ENCODE assay signal across 1 cellular context in the genomic region with DNA sequence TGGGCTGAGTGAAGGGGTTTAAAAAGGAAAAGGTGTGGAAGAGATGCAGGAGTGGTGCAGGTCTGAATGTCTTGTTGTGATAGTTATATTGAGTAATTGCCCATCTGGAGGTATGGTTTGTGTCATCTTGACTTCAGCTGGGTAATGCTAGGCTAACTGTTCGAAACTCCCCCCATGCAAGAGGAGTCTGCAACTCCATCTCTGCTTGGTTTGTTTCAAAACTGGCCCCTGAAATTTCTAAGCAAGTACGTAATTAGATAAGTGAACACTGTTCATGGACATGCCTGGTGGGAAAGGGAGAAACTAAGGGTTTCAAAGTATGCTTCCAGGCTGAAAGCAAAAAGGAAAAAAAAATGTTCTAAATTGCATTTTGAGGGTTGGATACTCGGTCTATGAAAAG.
TF ChIP-seq lines count a peak whose summit lies in the region.

No MANE protein-coding gene starts in this region.

TF ChIP-seq in K562, 482 proteins besides CTCF, POLR2A, EP300 and RAD21 (continued from another document):
- TF ChIP-seq HIVEP1 (CRISPR knock-in tag; IDR thresholded peaks at IDR 0.05) (no peak), ZNF75A (CRISPR knock-in tag; IDR thresholded peaks at IDR 0.05) (no peak), ZNF764 (CRISPR knock-in tag; IDR thresholded peaks at IDR 0.05; ENCODE audit: low read depth) (no peak), SMAD1 (IDR thresholded peaks at IDR 0.05; ENCODE audit: low read depth, low read length, partially characterized antibody) (no peak), ZBTB8A (IDR thresholded peaks at IDR 0.05; ENCODE audit: partially characterized antibody) (no peak), SAFB2 (IDR thresholded peaks at IDR 0.05; ENCODE audit: borderline replicate concordance, low read depth, low read length, severe bottlenecking) (no peak), CHD4 (IDR thresholded peaks at IDR 0.05; ENCODE audit: insufficient read depth, insufficient replicate concordance, low read depth, low read length, poor library complexity, severe bottlenecking) (no peak), NCOR1 (IDR thresholded peaks at IDR 0.05) (no peak), HNRNPH1 (optimal IDR thresholded peaks at IDR 0.05; ENCODE audit: low read depth, low read length) (no peak)
- TF ChIP-seq, protein P1, sequence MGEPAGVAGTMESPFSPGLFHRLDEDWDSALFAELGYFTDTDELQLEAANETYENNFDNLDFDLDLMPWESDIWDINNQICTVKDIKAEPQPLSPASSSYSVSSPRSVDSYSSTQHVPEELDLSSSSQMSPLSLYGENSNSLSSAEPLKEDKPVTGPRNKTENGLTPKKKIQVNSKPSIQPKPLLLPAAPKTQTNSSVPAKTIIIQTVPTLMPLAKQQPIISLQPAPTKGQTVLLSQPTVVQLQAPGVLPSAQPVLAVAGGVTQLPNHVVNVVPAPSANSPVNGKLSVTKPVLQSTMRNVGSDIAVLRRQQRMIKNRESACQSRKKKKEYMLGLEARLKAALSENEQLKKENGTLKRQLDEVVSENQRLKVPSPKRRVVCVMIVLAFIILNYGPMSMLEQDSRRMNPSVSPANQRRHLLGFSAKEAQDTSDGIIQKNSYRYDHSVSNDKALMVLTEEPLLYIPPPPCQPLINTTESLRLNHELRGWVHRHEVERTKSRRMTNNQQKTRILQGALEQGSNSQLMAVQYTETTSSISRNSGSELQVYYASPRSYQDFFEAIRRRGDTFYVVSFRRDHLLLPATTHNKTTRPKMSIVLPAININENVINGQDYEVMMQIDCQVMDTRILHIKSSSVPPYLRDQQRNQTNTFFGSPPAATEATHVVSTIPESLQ (CRISPR knock-in tag; IDR thresholded peaks at IDR 0.05) = no peak
- TF ChIP-seq, protein P2, sequence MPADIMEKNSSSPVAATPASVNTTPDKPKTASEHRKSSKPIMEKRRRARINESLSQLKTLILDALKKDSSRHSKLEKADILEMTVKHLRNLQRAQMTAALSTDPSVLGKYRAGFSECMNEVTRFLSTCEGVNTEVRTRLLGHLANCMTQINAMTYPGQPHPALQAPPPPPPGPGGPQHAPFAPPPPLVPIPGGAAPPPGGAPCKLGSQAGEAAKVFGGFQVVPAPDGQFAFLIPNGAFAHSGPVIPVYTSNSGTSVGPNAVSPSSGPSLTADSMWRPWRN (IDR thresholded peaks at IDR 0.05; ENCODE audit: low read depth) = no peak
